18 cellular contexts compared by ENCODE assay signal in the genomic region with DNA sequence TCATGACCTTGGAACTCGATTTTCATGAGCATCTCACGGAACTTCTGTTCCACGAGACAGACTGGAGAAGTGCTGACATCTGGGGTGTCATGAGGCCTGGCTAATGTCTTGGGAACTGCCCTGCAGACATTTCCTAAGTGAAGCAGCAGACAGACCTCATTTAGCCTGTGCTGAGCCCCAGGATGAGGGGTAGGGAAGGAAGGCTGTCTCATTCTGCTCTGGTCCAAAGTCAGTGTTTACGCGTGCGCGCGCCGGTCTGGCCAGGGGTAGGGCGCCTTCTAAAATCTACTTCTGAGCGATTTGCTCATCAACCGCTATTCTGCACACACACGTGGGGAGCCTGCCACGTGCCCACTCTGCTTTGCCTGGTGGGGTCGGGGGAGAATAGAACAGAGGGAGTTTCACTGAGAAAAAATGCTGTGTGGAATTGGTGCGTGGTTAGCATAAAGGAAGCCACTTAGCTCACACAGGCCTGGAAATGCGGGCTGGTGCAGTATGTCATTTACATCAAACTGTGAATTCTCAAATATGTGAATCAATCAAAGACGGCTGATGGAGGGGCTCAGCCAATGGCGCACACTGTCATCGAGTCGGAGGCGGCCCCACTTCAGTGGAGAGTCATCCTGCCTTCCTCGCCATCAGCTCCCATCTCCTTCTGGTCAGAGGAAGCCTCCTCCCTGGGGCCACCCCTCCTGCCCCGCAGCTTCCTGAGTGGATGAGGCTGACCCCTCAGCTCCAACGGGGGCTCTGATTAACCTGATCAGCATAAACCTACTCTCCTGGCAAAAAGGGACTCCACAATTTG.
DNase-seq lines count a peak whose midpoint lies in the region; ATAC-seq, FAIRE-seq and TF ChIP-seq lines count a peak whose summit lies in the region.
"Had no signal": no experiment of that assay in that cellular context is flagged by ENCODE, and none has a peak within 500 bp of the region (broad histone marks: within the 10 kb centered on the region; RNA-seq: fewer than 3 reads in every experiment).

No MANE protein-coding gene starts in this region.

- POLR2A ChIA-PET in H1 (lab: Charles Lee; ENCODE audit: partially characterized antibody) = no interaction called here

- no peak overlapping the region for H4K5ac ChIP-seq in H1 (ENCODE audit: insufficient read length, low read depth, low read length)

- H3K4me3 ChIP-seq in right atrium auricular region (no peak overlapping the region), heart right ventricle (no peak overlapping the region), H1 (ENCODE audit: extremely low read depth in 1 of 4, insufficient read depth in 2 of 4, low read depth in 3 of 4, low read length in 4 of 4) (no peak overlapping the region), neuronal stem cell (ENCODE audit: low read length in 2 of 2) (no peak overlapping the region), SJCRH30 (no peak overlapping the region), small intestine (ENCODE audit: low read depth in 1 of 2, low read length in 2 of 2) (no peak overlapping the region)
- H3K4me3 ChIP-seq: GM12878, GM23248, Peyer's patch had no signal

- H3K9ac ChIP-seq in H1 (replicated peaks in 1 of 4; ENCODE audit: extremely low read depth in 1 of 4, low read depth in 3 of 4, low read length in 3 of 4) = no peak overlapping the region
- no peak overlapping the region for H3K9ac ChIP-seq in neuronal stem cell (ENCODE audit: low read depth, low read length, poor library complexity)
- H3K9ac ChIP-seq: GM23248 had no signal

- no peaks in the 10 kb centered on the region for H3K4me1 ChIP-seq in right atrium auricular region
- H3K4me1 ChIP-seq in heart right ventricle = no peaks in the 10 kb centered on the region
- peaks cover 0 to 6% (median 0%) of the 10 kb centered on the region in 4 experiments; a peak in 2 of 7 replicates for H3K4me1 ChIP-seq in H1 (replicated peaks in 1 of 4; ENCODE audit: control insufficient read depth in 3 of 4, insufficient read depth in 4 of 4, low read length in 3 of 4)
- H3K4me1 ChIP-seq in neuronal stem cell (ENCODE audit: control insufficient read depth in 2 of 2, insufficient read depth in 1 of 2, low read depth in 1 of 2, low read length in 2 of 2) = peaks cover 0 to 5% of the 10 kb centered on the region in 2 donors
- no peaks in the 10 kb centered on the region for H3K4me1 ChIP-seq in SJCRH30
- no peaks in the 10 kb centered on the region for H3K4me1 ChIP-seq in small intestine (ENCODE audit: control insufficient read depth in 2 of 2, insufficient read depth in 1 of 2, low read depth in 1 of 2, low read length in 1 of 2)
- H3K4me1 ChIP-seq: Peyer's patch had no signal

- no peak overlapping the region for H3K56ac ChIP-seq in H1 (replicated peaks; ENCODE audit: insufficient read length, low read depth, low read length)

- no peak overlapping the region for H2BK120ac ChIP-seq in H1 (replicated peaks; ENCODE audit: low read depth, low read length)
- no peak overlapping the region for H2BK120ac ChIP-seq in neuronal stem cell (ENCODE audit: low read depth, low read length)

- no peak for ATAC-seq in heart right ventricle
- ATAC-seq: GM12878 had no signal

- H3K23ac ChIP-seq in H1 (ENCODE audit: insufficient read length) (no peak overlapping the region), neuronal stem cell (ENCODE audit: low read depth, low read length, poor library complexity) (no peak overlapping the region)

- 72 to 75% methylated on average over 25 of the region's 25 CpGs for WGBS in heart right ventricle, 2 donors
- 88% methylated on average over 25 of the region's 25 CpGs; no CpG with 5 or more reads in 1 of the 2 experiments for WGBS in H1 (ENCODE audit: extremely low coverage in 1 of 2, insufficient coverage in 1 of 2, insufficient read length in 1 of 2, insufficient replicate concordance in 2 of 2, low coverage in 1 of 2, low lambda C conversion rate in 2 of 2, missing lambda C conversion rate in 1 of 2), 2 experiments
- WGBS in neuronal stem cell (ENCODE audit: extremely low coverage in 2 of 2, insufficient read length in 2 of 2, insufficient replicate concordance in 1 of 2), 2 donors = no CpG with 5 or more reads among the region's 25 CpGs
- WGBS in small intestine, 3 donors = 80 to 88% (median 81%) methylated on average over 25 of the region's 25 CpGs

- no peaks in the 10 kb centered on the region for H3K9me3 ChIP-seq in right atrium auricular region
- H3K9me3 ChIP-seq in heart right ventricle = no peaks in the 10 kb centered on the region
- no peaks in the 10 kb centered on the region for H3K9me3 ChIP-seq in H1 (ENCODE audit: insufficient read depth in 2 of 2, low read depth in 1 of 2, low read length in 1 of 2)
- no peaks in the 10 kb centered on the region for H3K9me3 ChIP-seq in neuronal stem cell (replicated peaks in 1 of 2; ENCODE audit: control insufficient read depth in 2 of 2, insufficient read depth in 1 of 2, low read depth in 1 of 2, low read length in 2 of 2)
- H3K9me3 ChIP-seq in SJCRH30 (replicated peaks) = no peaks in the 10 kb centered on the region
- H3K9me3 ChIP-seq in small intestine (ENCODE audit: control insufficient read depth, low read depth) = no peaks in the 10 kb centered on the region
- H3K9me3 ChIP-seq: Peyer's patch had no signal

- H3K4ac ChIP-seq in H1 (replicated peaks; ENCODE audit: insufficient read length, low read depth, low read length) (no peak overlapping the region), neuronal stem cell (ENCODE audit: low read length) (no peak overlapping the region)

- H3K4me2 ChIP-seq in H1 (ENCODE audit: insufficient read depth in 1 of 2, low read depth in 2 of 2, low read length in 2 of 2) (no peak overlapping the region), neuronal stem cell (ENCODE audit: insufficient read depth, low read length, poor library complexity, severe bottlenecking) (no peak overlapping the region)

- H2BK20ac ChIP-seq in H1 (ENCODE audit: low read length) = no peak overlapping the region

- no peak overlapping the region for H3K14ac ChIP-seq in H1 (ENCODE audit: insufficient read length)
- H3K14ac ChIP-seq in neuronal stem cell (ENCODE audit: low read length) = peak overlapping the region; percentile 32

- no peaks in the 10 kb centered on the region for H3K23me2 ChIP-seq in H1 (ENCODE audit: low read depth, low read length)

- H3K36me3 ChIP-seq in right atrium auricular region (no peaks in the 10 kb centered on the region), heart right ventricle (no peaks in the 10 kb centered on the region), H1 (ENCODE audit: control insufficient read depth in 2 of 4, insufficient read depth in 4 of 4, low read length in 3 of 4) (no peaks in the 10 kb centered on the region), neuronal stem cell (replicated peaks in 1 of 2; ENCODE audit: control insufficient read depth in 2 of 2, insufficient read depth in 2 of 2, low read length in 2 of 2) (no peaks in the 10 kb centered on the region), SJCRH30 (no peaks in the 10 kb centered on the region), small intestine (ENCODE audit: control insufficient read depth in 2 of 2, insufficient read depth in 2 of 2, low read length in 2 of 2) (no peaks in the 10 kb centered on the region)
- H3K36me3 ChIP-seq: Peyer's patch had no signal

- H2AK5ac ChIP-seq in H1 (ENCODE audit: low read depth, low read length) = no peak overlapping the region
- no peak overlapping the region for H2AK5ac ChIP-seq in neuronal stem cell (ENCODE audit: low read depth, low read length)

- intact Hi-C loops in heart right ventricle (cut with DNase I) = no loop called here

- no peak for TF ChIP-seq POLR2A in H1 (IDR thresholded peaks at IDR 0.05; ENCODE audit: control extremely low read depth in 1 of 2, low read depth in 2 of 2, low read length in 2 of 2)

- no peak overlapping the region for H2BK5ac ChIP-seq in H1 (ENCODE audit: low read depth, low read length)
- H2BK5ac ChIP-seq in neuronal stem cell (ENCODE audit: low read length) = no peak overlapping the region

- CTCF ChIA-PET in H1 (lab: Charles Lee; ENCODE audit: partially characterized antibody) = interaction anchor here (0.7 to 5.3 kb wide), 13 partner anchors 8 to 158 kb away, joined by 3 to 39 read pairs (median 4); no protein-coding TSS in a partner anchor

- FAIRE-seq in H1 (lab: Jason Lieb, UNC) (no peak), small intestine (lab: Jason Lieb, UNC) (no peak)
- FAIRE-seq: GM12878, GM18507 had no signal

- no peaks in the 10 kb centered on the region for H3K79me1 ChIP-seq in H1 (ENCODE audit: low read depth, low read length)
- H3K79me1 ChIP-seq in neuronal stem cell (ENCODE audit: low read depth, low read length) = no peaks in the 10 kb centered on the region

- H2AFZ ChIP-seq in H1 (ENCODE audit: low read length) (no peak overlapping the region), neuronal stem cell (ENCODE audit: low read length) (no peak overlapping the region)
- H2AFZ ChIP-seq: GM23248 had no signal

- no peak for TF ChIP-seq CTCF in right atrium auricular region (IDR thresholded peaks at IDR 0.05)
- no peak for TF ChIP-seq CTCF in heart right ventricle (IDR thresholded peaks at IDR 0.05)
- TF ChIP-seq CTCF in H1 (IDR thresholded peaks at IDR 0.05; ENCODE audit: control extremely low read depth in 1 of 3, insufficient read depth in 1 of 3, low read depth in 1 of 3, low read length in 3 of 3) = no peak

- H3K27ac ChIP-seq in right atrium auricular region (no peak overlapping the region), heart right ventricle (no peak overlapping the region), H1 (ENCODE audit: low read depth, low read length) (no peak overlapping the region), neuronal stem cell (replicated peaks; ENCODE audit: low read length) (no peak overlapping the region), SJCRH30 (no peak overlapping the region), small intestine (ENCODE audit: low read depth in 1 of 2, low read length in 1 of 2) (no peak overlapping the region)
- H3K27ac ChIP-seq: GM23248, Peyer's patch had no signal

- TF ChIP-seq EP300 in H1 (IDR thresholded peaks at IDR 0.05; ENCODE audit: borderline replicate concordance in 1 of 2, low read depth in 2 of 2, low read length in 2 of 2) = no peak

- H4K20me1 ChIP-seq in H1 (replicated peaks in 1 of 2; ENCODE audit: control insufficient read depth in 1 of 2, insufficient read depth in 2 of 2, low read length in 2 of 2) = no peaks in the 10 kb centered on the region

- no peak for TF ChIP-seq RAD21 in H1 (IDR thresholded peaks at IDR 0.05 in 1 of 2, conservative IDR thresholded peaks at IDR 0.05 in 1 of 2; ENCODE audit: low read depth in 2 of 2, low read length in 2 of 2)

- H3K27me3 ChIP-seq in right atrium auricular region (no peaks in the 10 kb centered on the region), heart right ventricle (peaks cover 0 to 68% (median 26%) of the 10 kb centered on the region in 7 donors), H1 (replicated peaks in 1 of 4; ENCODE audit: control insufficient read depth in 3 of 4, extremely low read depth in 1 of 4, insufficient read depth in 3 of 4, low read length in 3 of 4) (no peaks in the 10 kb centered on the region; a peak in 3 of 7 replicates), neuronal stem cell (ENCODE audit: control insufficient read depth in 3 of 3, insufficient read depth in 3 of 3, low read depth in 1 of 3, low read length in 3 of 3) (no peaks in the 10 kb centered on the region), SJCRH30 (no peaks in the 10 kb centered on the region), small intestine (ENCODE audit: control insufficient read depth in 2 of 2, insufficient read depth in 2 of 2, low read length in 2 of 2) (no peaks in the 10 kb centered on the region)
- H3K27me3 ChIP-seq: Peyer's patch had no signal

- no peak overlapping the region for H3K18ac ChIP-seq in H1 (ENCODE audit: extremely low read depth, low read length)
- H3K18ac ChIP-seq in neuronal stem cell (ENCODE audit: low read length) = no peak overlapping the region

- H4K91ac ChIP-seq in H1 (replicated peaks; ENCODE audit: insufficient read length, low read length) (peak overlapping the region; percentile 29), neuronal stem cell (ENCODE audit: low read depth, low read length, poor library complexity) (no peak overlapping the region)

- H2BK12ac ChIP-seq in H1 (ENCODE audit: low read depth, low read length) (no peak overlapping the region), neuronal stem cell (ENCODE audit: low read length) (no peak overlapping the region)

- DNase-seq in right atrium auricular region (ENCODE audit: low spot score) (peak; percentile 43), heart right ventricle (no peak), H1 (ENCODE audit: low read depth in 1 of 2, low spot score in 2 of 2) (peak in 1 of 2 experiments; percentile 29), neuronal stem cell (ENCODE audit: low spot score) (no peak), SJCRH30 (no peak), small intestine (no peak)
- no peak for DNase-seq in stimulated activated CD8-positive, alpha-beta memory T cell treated with anti-CD3 and anti-CD28 coated beads, Interleukin-4, amount 100 ng/mL, for 48 hours
- DNase-seq: ACHN; CD4-positive, CD25-positive, alpha-beta regulatory T cell; GM23248; NCI-H1417; NCI-H1930; NCI-H2171 treated with DMSO at 0.1 percent for 48 hours; NCI-H510A; NCI-H82 had no signal

- H2BK15ac ChIP-seq in H1 (ENCODE audit: low read length) = no peak overlapping the region
- H2BK15ac ChIP-seq in neuronal stem cell (ENCODE audit: low read length) = no peak overlapping the region

- no peaks in the 10 kb centered on the region for H3K79me2 ChIP-seq in H1 (ENCODE audit: control insufficient read depth in 1 of 2, insufficient read depth in 2 of 2, low read length in 2 of 2)

- H4K8ac ChIP-seq in H1 (ENCODE audit: extremely low read depth, insufficient read depth, low read length) (no peak overlapping the region), neuronal stem cell (ENCODE audit: low read depth, low read length) (no peak overlapping the region)
